Comparison of ENCODE assay signal across 1 cellular context in the genomic region with DNA sequence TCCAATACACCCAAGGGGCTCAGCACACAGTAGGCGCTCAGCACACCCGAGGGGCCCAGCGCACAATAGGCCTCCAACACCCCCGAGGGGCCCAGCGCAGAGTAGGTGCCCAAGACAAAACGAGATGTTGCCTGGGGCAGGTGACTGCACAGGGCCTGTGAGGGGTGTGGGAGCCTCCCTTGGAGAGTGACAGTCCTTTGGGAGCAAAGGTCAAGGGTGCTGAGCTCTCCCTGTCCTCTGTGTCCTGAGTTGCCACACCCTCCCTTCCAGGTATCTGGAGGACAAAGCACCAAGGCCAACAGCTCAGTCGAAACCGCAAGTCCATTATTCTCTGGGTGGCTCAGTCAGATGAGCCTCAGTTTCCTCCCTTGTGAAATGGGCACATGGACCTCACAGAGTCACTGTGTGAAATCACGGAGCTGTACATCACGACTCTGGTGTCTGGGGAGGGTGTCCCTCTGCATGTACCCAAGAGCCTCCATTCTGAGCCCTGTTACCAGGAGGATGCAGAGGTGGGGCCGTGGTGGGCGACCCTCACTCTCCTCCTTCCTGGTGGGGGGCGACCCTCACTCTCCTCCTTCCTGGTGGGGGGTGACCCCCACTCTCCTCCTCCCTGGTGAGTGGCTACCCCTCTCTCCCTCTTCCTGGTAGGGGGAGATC.
TF ChIP-seq lines count a peak whose summit lies in the region.

No MANE protein-coding gene starts in this region.

TF ChIP-seq in HepG2, 621 proteins besides CTCF, POLR2A, EP300 and RAD21 (continued from another document and continues in another):
- TF ChIP-seq, protein P1, sequence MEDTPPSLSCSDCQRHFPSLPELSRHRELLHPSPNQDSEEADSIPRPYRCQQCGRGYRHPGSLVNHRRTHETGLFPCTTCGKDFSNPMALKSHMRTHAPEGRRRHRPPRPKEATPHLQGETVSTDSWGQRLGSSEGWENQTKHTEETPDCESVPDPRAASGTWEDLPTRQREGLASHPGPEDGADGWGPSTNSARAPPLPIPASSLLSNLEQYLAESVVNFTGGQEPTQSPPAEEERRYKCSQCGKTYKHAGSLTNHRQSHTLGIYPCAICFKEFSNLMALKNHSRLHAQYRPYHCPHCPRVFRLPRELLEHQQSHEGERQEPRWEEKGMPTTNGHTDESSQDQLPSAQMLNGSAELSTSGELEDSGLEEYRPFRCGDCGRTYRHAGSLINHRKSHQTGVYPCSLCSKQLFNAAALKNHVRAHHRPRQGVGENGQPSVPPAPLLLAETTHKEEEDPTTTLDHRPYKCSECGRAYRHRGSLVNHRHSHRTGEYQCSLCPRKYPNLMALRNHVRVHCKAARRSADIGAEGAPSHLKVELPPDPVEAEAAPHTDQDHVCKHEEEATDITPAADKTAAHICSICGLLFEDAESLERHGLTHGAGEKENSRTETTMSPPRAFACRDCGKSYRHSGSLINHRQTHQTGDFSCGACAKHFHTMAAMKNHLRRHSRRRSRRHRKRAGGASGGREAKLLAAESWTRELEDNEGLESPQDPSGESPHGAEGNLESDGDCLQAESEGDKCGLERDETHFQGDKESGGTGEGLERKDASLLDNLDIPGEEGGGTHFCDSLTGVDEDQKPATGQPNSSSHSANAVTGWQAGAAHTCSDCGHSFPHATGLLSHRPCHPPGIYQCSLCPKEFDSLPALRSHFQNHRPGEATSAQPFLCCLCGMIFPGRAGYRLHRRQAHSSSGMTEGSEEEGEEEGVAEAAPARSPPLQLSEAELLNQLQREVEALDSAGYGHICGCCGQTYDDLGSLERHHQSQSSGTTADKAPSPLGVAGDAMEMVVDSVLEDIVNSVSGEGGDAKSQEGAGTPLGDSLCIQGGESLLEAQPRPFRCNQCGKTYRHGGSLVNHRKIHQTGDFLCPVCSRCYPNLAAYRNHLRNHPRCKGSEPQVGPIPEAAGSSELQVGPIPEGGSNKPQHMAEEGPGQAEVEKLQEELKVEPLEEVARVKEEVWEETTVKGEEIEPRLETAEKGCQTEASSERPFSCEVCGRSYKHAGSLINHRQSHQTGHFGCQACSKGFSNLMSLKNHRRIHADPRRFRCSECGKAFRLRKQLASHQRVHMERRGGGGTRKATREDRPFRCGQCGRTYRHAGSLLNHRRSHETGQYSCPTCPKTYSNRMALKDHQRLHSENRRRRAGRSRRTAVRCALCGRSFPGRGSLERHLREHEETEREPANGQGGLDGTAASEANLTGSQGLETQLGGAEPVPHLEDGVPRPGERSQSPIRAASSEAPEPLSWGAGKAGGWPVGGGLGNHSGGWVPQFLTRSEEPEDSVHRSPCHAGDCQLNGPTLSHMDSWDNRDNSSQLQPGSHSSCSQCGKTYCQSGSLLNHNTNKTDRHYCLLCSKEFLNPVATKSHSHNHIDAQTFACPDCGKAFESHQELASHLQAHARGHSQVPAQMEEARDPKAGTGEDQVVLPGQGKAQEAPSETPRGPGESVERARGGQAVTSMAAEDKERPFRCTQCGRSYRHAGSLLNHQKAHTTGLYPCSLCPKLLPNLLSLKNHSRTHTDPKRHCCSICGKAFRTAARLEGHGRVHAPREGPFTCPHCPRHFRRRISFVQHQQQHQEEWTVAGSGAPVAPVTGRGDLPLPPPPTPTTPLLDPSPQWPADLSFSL (CRISPR knock-in tag; IDR thresholded peaks at IDR 0.05) = no peak
- TF ChIP-seq ZBTB8A (CRISPR knock-in tag; IDR thresholded peaks at IDR 0.05; ENCODE audit: borderline replicate concordance, low read depth) (no peak), KDM1A (CRISPR knock-in tag; IDR thresholded peaks at IDR 0.05) (peak; percentile 98; the same call in 1 of the 2 replicates), ZNF235 (CRISPR knock-in tag; IDR thresholded peaks at IDR 0.05; ENCODE audit: borderline replicate concordance) (no peak), ZNF607 (CRISPR knock-in tag; IDR thresholded peaks at IDR 0.05; ENCODE audit: borderline replicate concordance) (no peak), BHLHE40 (IDR thresholded peaks at IDR 0.05; ENCODE audit: low read length) (peak; percentile 66), TCF12 (IDR thresholded peaks at IDR 0.05) (no peak), TCF12 (CRISPR knock-in tag; IDR thresholded peaks at IDR 0.05) (peak; percentile 45; the same call in 1 of the 2 replicates), ZNF674 (CRISPR knock-in tag; IDR thresholded peaks at IDR 0.05; ENCODE audit: low read depth) (no peak), ZFP36L1 (CRISPR knock-in tag; IDR thresholded peaks at IDR 0.05) (no peak), RBM22 (optimal IDR thresholded peaks at IDR 0.05; ENCODE audit: low read length) (no peak), ZNF776 (CRISPR knock-in tag; IDR thresholded peaks at IDR 0.05) (no peak), ZNF121 (CRISPR knock-in tag; IDR thresholded peaks at IDR 0.05) (0 out of 2 replicates have a peak, but pooled peaks have one; percentile 28), SIN3A (IDR thresholded peaks at IDR 0.05; ENCODE audit: borderline replicate concordance, low read depth, low read length) (no peak), TOPORS (CRISPR knock-in tag; IDR thresholded peaks at IDR 0.05) (no peak), HNRNPLL (IDR thresholded peaks at IDR 0.05; ENCODE audit: low read depth, low read length, poor library complexity, severe bottlenecking) (peak; percentile 33), ZSCAN25 (CRISPR knock-in tag; IDR thresholded peaks at IDR 0.05) (0 out of 2 replicates have a peak, but pooled peaks have one; percentile 34), ZNF225 (CRISPR knock-in tag; IDR thresholded peaks at IDR 0.05) (no peak), KDM5B (CRISPR knock-in tag; IDR thresholded peaks at IDR 0.05; ENCODE audit: borderline replicate concordance) (peak; percentile 41; the same call in 1 of the 2 replicates), MTF2 (CRISPR knock-in tag; IDR thresholded peaks at IDR 0.05; ENCODE audit: borderline replicate concordance) (no peak), MAFF (IDR thresholded peaks at IDR 0.05; ENCODE audit: low read depth, low read length) (no peak), NFKB2 (CRISPR knock-in tag; IDR thresholded peaks at IDR 0.05; ENCODE audit: borderline replicate concordance) (no peak), ZNF747 (CRISPR knock-in tag; IDR thresholded peaks at IDR 0.05; ENCODE audit: borderline replicate concordance) (no peak), CC2D1A (CRISPR knock-in tag; IDR thresholded peaks at IDR 0.05) (no peak), ZNF781 (CRISPR knock-in tag; IDR thresholded peaks at IDR 0.05; ENCODE audit: borderline replicate concordance, not compliant biosample characterization) (no peak), MEIS1 (CRISPR knock-in tag; IDR thresholded peaks at IDR 0.05; ENCODE audit: borderline replicate concordance) (no peak), ETV6 (CRISPR knock-in tag; conservative IDR thresholded peaks at IDR 0.05) (0 out of 2 replicates have a peak, but pooled peaks have one; percentile 28), ZNF589 (CRISPR knock-in tag; conservative IDR thresholded peaks at IDR 0.05) (no peak), TAF1 (CRISPR knock-in tag; IDR thresholded peaks at IDR 0.05) (no peak), ZNF569 (CRISPR knock-in tag; IDR thresholded peaks at IDR 0.05; ENCODE audit: borderline replicate concordance) (no peak), RCOR2 (CRISPR knock-in tag; IDR thresholded peaks at IDR 0.05) (peak; percentile 83), ZNF891 (CRISPR knock-in tag; IDR thresholded peaks at IDR 0.05) (no peak), RARG (CRISPR knock-in tag; IDR thresholded peaks at IDR 0.05; ENCODE audit: low read depth) (no peak), YEATS4 (CRISPR knock-in tag; IDR thresholded peaks at IDR 0.05; ENCODE audit: borderline replicate concordance) (no peak), HDAC2 (CRISPR knock-in tag; IDR thresholded peaks at IDR 0.05) (peak; percentile 89), ZNF383 (CRISPR knock-in tag; IDR thresholded peaks at IDR 0.05; ENCODE audit: borderline replicate concordance) (no peak)
- TF ChIP-seq, protein P2, sequence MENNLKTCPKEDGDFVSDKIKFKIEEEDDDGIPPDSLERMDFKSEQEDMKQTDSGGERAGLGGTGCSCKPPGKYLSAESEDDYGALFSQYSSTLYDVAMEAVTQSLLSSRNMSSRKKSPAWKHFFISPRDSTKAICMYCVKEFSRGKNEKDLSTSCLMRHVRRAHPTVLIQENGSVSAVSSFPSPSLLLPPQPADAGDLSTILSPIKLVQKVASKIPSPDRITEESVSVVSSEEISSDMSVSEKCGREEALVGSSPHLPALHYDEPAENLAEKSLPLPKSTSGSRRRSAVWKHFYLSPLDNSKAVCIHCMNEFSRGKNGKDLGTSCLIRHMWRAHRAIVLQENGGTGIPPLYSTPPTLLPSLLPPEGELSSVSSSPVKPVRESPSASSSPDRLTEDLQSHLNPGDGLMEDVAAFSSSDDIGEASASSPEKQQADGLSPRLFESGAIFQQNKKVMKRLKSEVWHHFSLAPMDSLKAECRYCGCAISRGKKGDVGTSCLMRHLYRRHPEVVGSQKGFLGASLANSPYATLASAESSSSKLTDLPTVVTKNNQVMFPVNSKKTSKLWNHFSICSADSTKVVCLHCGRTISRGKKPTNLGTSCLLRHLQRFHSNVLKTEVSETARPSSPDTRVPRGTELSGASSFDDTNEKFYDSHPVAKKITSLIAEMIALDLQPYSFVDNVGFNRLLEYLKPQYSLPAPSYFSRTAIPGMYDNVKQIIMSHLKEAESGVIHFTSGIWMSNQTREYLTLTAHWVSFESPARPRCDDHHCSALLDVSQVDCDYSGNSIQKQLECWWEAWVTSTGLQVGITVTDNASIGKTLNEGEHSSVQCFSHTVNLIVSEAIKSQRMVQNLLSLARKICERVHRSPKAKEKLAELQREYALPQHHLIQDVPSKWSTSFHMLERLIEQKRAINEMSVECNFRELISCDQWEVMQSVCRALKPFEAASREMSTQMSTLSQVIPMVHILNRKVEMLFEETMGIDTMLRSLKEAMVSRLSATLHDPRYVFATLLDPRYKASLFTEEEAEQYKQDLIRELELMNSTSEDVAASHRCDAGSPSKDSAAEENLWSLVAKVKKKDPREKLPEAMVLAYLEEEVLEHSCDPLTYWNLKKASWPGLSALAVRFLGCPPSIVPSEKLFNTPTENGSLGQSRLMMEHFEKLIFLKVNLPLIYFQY (CRISPR knock-in tag; IDR thresholded peaks at IDR 0.05; ENCODE audit: borderline replicate concordance) = no peak
- TF ChIP-seq, protein P3, sequence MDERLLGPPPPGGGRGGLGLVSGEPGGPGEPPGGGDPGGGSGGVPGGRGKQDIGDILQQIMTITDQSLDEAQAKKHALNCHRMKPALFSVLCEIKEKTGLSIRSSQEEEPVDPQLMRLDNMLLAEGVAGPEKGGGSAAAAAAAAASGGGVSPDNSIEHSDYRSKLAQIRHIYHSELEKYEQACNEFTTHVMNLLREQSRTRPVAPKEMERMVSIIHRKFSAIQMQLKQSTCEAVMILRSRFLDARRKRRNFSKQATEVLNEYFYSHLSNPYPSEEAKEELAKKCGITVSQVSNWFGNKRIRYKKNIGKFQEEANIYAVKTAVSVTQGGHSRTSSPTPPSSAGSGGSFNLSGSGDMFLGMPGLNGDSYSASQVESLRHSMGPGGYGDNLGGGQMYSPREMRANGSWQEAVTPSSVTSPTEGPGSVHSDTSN (CRISPR knock-in tag; IDR thresholded peaks at IDR 0.05) = peak; percentile 68; the same call in 1 of the 2 replicates
- TF ChIP-seq, protein P4, sequence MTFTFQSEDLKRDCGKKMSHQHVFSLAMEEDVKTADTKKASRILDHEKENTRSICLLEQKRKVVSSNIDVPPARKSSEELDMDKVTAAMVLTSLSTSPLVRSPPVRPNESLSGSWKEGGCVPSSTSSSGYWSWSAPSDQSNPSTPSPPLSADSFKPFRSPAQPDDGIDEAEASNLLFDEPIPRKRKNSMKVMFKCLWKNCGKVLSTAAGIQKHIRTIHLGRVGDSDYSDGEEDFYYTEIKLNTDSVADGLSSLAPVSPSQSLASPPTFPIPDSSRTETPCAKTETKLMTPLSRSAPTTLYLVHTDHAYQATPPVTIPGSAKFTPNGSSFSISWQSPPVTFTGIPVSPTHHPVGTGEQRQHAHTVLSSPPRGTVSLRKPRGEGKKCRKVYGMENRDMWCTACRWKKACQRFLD (CRISPR knock-in tag; IDR thresholded peaks at IDR 0.05; ENCODE audit: borderline replicate concordance) = no peak
- TF ChIP-seq, protein P5, sequence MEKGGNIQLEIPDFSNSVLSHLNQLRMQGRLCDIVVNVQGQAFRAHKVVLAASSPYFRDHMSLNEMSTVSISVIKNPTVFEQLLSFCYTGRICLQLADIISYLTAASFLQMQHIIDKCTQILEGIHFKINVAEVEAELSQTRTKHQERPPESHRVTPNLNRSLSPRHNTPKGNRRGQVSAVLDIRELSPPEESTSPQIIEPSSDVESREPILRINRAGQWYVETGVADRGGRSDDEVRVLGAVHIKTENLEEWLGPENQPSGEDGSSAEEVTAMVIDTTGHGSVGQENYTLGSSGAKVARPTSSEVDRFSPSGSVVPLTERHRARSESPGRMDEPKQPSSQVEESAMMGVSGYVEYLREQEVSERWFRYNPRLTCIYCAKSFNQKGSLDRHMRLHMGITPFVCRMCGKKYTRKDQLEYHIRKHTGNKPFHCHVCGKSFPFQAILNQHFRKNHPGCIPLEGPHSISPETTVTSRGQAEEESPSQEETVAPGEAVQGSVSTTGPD (CRISPR knock-in tag; IDR thresholded peaks at IDR 0.05) = no peak
- TF ChIP-seq, protein P6, sequence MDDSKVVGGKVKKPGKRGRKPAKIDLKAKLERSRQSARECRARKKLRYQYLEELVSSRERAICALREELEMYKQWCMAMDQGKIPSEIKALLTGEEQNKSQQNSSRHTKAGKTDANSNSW (CRISPR knock-in tag; IDR thresholded peaks at IDR 0.05; ENCODE audit: borderline replicate concordance) = no peak
- TF ChIP-seq, protein P7, sequence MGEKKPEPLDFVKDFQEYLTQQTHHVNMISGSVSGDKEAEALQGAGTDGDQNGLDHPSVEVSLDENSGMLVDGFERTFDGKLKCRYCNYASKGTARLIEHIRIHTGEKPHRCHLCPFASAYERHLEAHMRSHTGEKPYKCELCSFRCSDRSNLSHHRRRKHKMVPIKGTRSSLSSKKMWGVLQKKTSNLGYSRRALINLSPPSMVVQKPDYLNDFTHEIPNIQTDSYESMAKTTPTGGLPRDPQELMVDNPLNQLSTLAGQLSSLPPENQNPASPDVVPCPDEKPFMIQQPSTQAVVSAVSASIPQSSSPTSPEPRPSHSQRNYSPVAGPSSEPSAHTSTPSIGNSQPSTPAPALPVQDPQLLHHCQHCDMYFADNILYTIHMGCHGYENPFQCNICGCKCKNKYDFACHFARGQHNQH (CRISPR knock-in tag; IDR thresholded peaks at IDR 0.05) = no peak
- TF ChIP-seq, protein P8, sequence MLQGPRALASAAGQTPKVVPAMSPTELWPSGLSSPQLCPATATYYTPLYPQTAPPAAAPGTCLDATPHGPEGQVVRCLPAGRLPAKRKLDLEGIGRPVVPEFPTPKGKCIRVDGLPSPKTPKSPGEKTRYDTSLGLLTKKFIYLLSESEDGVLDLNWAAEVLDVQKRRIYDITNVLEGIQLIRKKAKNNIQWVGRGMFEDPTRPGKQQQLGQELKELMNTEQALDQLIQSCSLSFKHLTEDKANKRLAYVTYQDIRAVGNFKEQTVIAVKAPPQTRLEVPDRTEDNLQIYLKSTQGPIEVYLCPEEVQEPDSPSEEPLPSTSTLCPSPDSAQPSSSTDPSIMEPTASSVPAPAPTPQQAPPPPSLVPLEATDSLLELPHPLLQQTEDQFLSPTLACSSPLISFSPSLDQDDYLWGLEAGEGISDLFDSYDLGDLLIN (CRISPR knock-in tag; IDR thresholded peaks at IDR 0.05; ENCODE audit: borderline replicate concordance) = no peak
